9 cellular contexts compared by ENCODE assay signal in the genomic region with DNA sequence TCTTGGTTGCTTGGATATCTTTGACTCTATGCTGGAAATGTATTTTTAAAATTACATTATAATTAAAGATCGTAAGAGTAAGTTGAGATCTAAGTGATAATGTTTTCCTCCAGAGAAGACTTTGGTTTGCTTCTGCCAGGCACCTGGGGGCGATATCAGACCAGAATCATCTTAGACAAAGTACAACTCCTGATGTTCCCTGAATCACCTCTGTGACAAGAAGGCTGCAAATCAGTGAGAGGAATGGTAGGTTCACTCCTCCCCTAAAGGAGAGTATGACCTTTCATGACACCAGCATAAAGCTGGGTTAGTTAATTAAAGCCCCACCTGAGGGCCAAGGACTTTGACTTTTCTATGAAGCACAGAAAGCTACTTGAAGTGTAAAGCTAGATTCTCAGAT.
DNase-seq lines count a peak whose midpoint lies in the region; ATAC-seq and TF ChIP-seq lines count a peak whose summit lies in the region.
"Had no signal": no experiment of that assay in that cellular context is flagged by ENCODE, and none has a peak within 500 bp of the region (broad histone marks: within the 10 kb centered on the region; RNA-seq: fewer than 3 reads in every experiment).

No MANE protein-coding gene starts in this region.

- no peaks in the 10 kb centered on the region for H3K79me2 ChIP-seq in osteoblast (ENCODE audit: insufficient read depth, low read length)

- TF ChIP-seq CTCF in epithelial cell of proximal tubule (conservative IDR thresholded peaks at IDR 0.05; ENCODE audit: low read depth, low read length) (peak; percentile 66), osteoblast (IDR thresholded peaks at IDR 0.05; ENCODE audit: extremely low read depth, low read depth, low read length) (peak; percentile 48)

- no peak overlapping the region for H3K27ac ChIP-seq in osteoblast (ENCODE audit: low read depth, low read length)

- no peaks in the 10 kb centered on the region for H4K20me1 ChIP-seq in osteoblast (ENCODE audit: insufficient read depth, low read length)

- H3K36me3 ChIP-seq in osteoblast (ENCODE audit: insufficient read depth, low read length) = no peaks in the 10 kb centered on the region

- H3K4me2 ChIP-seq in osteoblast (ENCODE audit: insufficient read depth, low read length) = no peak overlapping the region

- no peak overlapping the region for H2AFZ ChIP-seq in osteoblast (ENCODE audit: low read length)

- ATAC-seq in HG03520 (IDR thresholded peaks at IDR 0.05; ENCODE audit: unreplicated experiment) = no peak
- ATAC-seq: activated CD8-positive, alpha-beta T cell treated with anti-CD3 and anti-CD28 coated beads, Interleukin-2, amount 10 ng/mL, durations not matched to agents 7 days and 5 days had no signal

- H3K9me3 ChIP-seq in osteoblast (ENCODE audit: low read depth, low read length) = no peaks in the 10 kb centered on the region

- no peaks in the 10 kb centered on the region for H3K27me3 ChIP-seq in osteoblast (ENCODE audit: insufficient read depth, low read length)

- no peaks in the 10 kb centered on the region for H3K4me1 ChIP-seq in osteoblast (ENCODE audit: insufficient read depth, low read length)

- H3K4me3 ChIP-seq in epithelial cell of proximal tubule (ENCODE audit: low read depth, low read length) = no peak overlapping the region
- no peak overlapping the region for H3K4me3 ChIP-seq in osteoblast (ENCODE audit: insufficient read depth, low read length)

- DNase-seq in H4 (ENCODE audit: low spot score) (peak; percentile 24), NCI-H69 (lab: John Stamatoyannopoulos, UW) (peak; percentile 79), epithelial cell of proximal tubule (ENCODE audit: low read depth) (no peak), osteoblast (ENCODE audit: insufficient read length, low spot score, missing footprints) (peak; percentile 29), GM19240 (ENCODE audit: insufficient read length, low spot score) (no peak), HuH-7 (ENCODE audit: low spot score) (no peak)
- no peak for DNase-seq in activated naive CD4-positive, alpha-beta T cell treated with anti-CD3 and anti-CD28 coated beads, Interleukin-2, amount 50 U/mL, for 16 hours
- DNase-seq: activated CD8-positive, alpha-beta T cell treated with anti-CD3 and anti-CD28 coated beads, Interleukin-2, amount 10 ng/mL, durations not matched to agents 7 days and 5 days had no signal

Comparison
In these comparisons a context has a peak if more than half of its experiments do, and no peak if none do; other contexts are left out.
1. DNase-seq: peak in H4 (single experiment), NCI-H69 (single experiment) and osteoblast (single experiment); none in epithelial cell of proximal tubule (single experiment), GM19240 (single experiment), HuH-7 (single experiment) and activated naive CD4-positive, alpha-beta T cell treated with anti-CD3 and anti-CD28 coated beads, Interleukin-2, amount 50 U/mL, for 16 hours (single experiment).